14 cellular contexts compared by ENCODE assay signal in genomic region chr10:133142523-133143199, GRCh38. TPM values are rescaled to one million over a fixed set of nuclear protein-coding genes. Genes with fewer than 3 reads are reported as not detected.
DNase-seq lines count a peak whose midpoint lies in the region; ATAC-seq and TF ChIP-seq lines count a peak whose summit lies in the region.
"Had no signal": no experiment of that assay in that cellular context is flagged by ENCODE, and none has a peak within 500 bp of the region (broad histone marks: within the 10 kb centered on the region; RNA-seq: fewer than 3 reads in every experiment).

No MANE protein-coding gene starts in this region.

- H2BK12ac ChIP-seq in neuronal stem cell (ENCODE audit: low read length): no peak overlapping the region

- no peak for ATAC-seq in activated T-cell treated with anti-CD3 and anti-CD28 coated beads, Interleukin-2, amount 50 U/mL, for 4 hours
- no peak for ATAC-seq in activated naive CD8-positive, alpha-beta T cell treated with anti-CD3 and anti-CD28 coated beads, Interleukin-2, amount 50 U/mL, for 24 hours
- ATAC-seq: HCT116 had no signal

- peaks cover 44% of the 10 kb centered on the region for H3K27me3 Mint-ChIP-seq in activated T-cell treated with anti-CD3 and anti-CD28 coated beads, Interleukin-2, amount 50 U/mL, for 4 hours (ENCODE audit: low read depth)
- H3K27me3 Mint-ChIP-seq in glutamatergic neuron (ENCODE audit: unreplicated experiment): peaks cover 3% of the 10 kb centered on the region
- H3K27me3 Mint-ChIP-seq in activated naive CD8-positive, alpha-beta T cell treated with anti-CD3 and anti-CD28 coated beads, Interleukin-2, amount 50 U/mL, for 24 hours: peaks cover 34% of the 10 kb centered on the region

- no CpG with 5 or more reads among the region's 24 CpGs for WGBS in neuronal stem cell (ENCODE audit: extremely low coverage in 2 of 2, insufficient read length in 2 of 2, insufficient replicate concordance in 1 of 2), 2 donors

- no peak overlapping the region for H3K27ac ChIP-seq in neuronal stem cell (replicated peaks; ENCODE audit: low read length)

- no peak overlapping the region for H2BK120ac ChIP-seq in neuronal stem cell (ENCODE audit: low read depth, low read length)

- no peak overlapping the region for H3K4me2 ChIP-seq in neuronal stem cell (ENCODE audit: insufficient read depth, low read length, poor library complexity, severe bottlenecking)

- no peak overlapping the region for H3K4me3 Mint-ChIP-seq in activated T-cell treated with anti-CD3 and anti-CD28 coated beads, Interleukin-2, amount 50 U/mL, for 4 hours
- H3K4me3 Mint-ChIP-seq in glutamatergic neuron (ENCODE audit: unreplicated experiment): no peak overlapping the region
- no peak overlapping the region for H3K4me3 Mint-ChIP-seq in activated naive CD8-positive, alpha-beta T cell treated with anti-CD3 and anti-CD28 coated beads, Interleukin-2, amount 50 U/mL, for 24 hours

- peaks cover 9% of the 10 kb centered on the region for H3K4me1 Mint-ChIP-seq in activated T-cell treated with anti-CD3 and anti-CD28 coated beads, Interleukin-2, amount 50 U/mL, for 4 hours (ENCODE audit: low read depth)
- H3K4me1 Mint-ChIP-seq in glutamatergic neuron (ENCODE audit: low read depth, unreplicated experiment): peaks cover 7% of the 10 kb centered on the region
- peaks cover 7% of the 10 kb centered on the region for H3K4me1 Mint-ChIP-seq in activated naive CD8-positive, alpha-beta T cell treated with anti-CD3 and anti-CD28 coated beads, Interleukin-2, amount 50 U/mL, for 24 hours

- peak overlapping the region; percentile 22 for H2BK15ac ChIP-seq in neuronal stem cell (ENCODE audit: low read length)

- H4K91ac ChIP-seq in neuronal stem cell (ENCODE audit: low read depth, low read length, poor library complexity): no peak overlapping the region

- no peak overlapping the region for H3K23ac ChIP-seq in neuronal stem cell (ENCODE audit: low read depth, low read length, poor library complexity)

- H3K27me3 ChIP-seq in H7 (ENCODE audit: control insufficient read depth, insufficient read depth, low read length) (no peaks in the 10 kb centered on the region), neuronal stem cell (ENCODE audit: control insufficient read depth in 3 of 3, insufficient read depth in 3 of 3, low read depth in 1 of 3, low read length in 3 of 3) (peaks cover 0 to 15% (median 0%) of the 10 kb centered on the region in 3 experiments)

- H2AFZ ChIP-seq in neuronal stem cell (ENCODE audit: low read length): no peak overlapping the region

- H3K36me3 ChIP-seq in H7 (replicated peaks; ENCODE audit: control insufficient read depth, insufficient read depth, low read length) (no peaks in the 10 kb centered on the region), neuronal stem cell (replicated peaks in 1 of 2; ENCODE audit: control insufficient read depth in 2 of 2, insufficient read depth in 2 of 2, low read length in 2 of 2) (no peaks in the 10 kb centered on the region)

- no peak overlapping the region for H2AK5ac ChIP-seq in neuronal stem cell (ENCODE audit: low read depth, low read length)

- no peak overlapping the region for H3K27ac Mint-ChIP-seq in glutamatergic neuron (ENCODE audit: unreplicated experiment)
- no peak overlapping the region for H3K27ac Mint-ChIP-seq in activated naive CD8-positive, alpha-beta T cell treated with anti-CD3 and anti-CD28 coated beads, Interleukin-2, amount 50 U/mL, for 24 hours

- no peaks in the 10 kb centered on the region for H3K79me1 ChIP-seq in neuronal stem cell (ENCODE audit: low read depth, low read length)

- peak; percentile 5 for DNase-seq in activated T-cell treated with anti-CD3 and anti-CD28 coated beads, Interleukin-2, amount 50 U/mL, for 1 hour
- DNase-seq in activated T-cell treated with anti-CD3 and anti-CD28 coated beads, Interleukin-2, amount 50 U/mL, for 4 hours: no peak
- DNase-seq in H7 (peak; percentile 35), glutamatergic neuron (peak; percentile 13), neuronal stem cell (ENCODE audit: low spot score) (no peak), NCI-H1105 treated with DMSO at 0.1 percent for 48 hours (lab: John Stamatoyannopoulos, UW) (no peak)
- DNase-seq in activated naive CD8-positive, alpha-beta T cell treated with anti-CD3 and anti-CD28 coated beads, Interleukin-2, amount 50 U/mL, for 24 hours: no peak
- DNase-seq in effector CD8-positive, alpha-beta T cell (lab: John Stamatoyannopoulos, UW): no peak
- DNase-seq: IMR-90, NCI-H146, NCI-H2081 treated with DMSO at 0.1 percent for 48 hours, NCI-H524 had no signal

- no peaks in the 10 kb centered on the region for H3K36me3 Mint-ChIP-seq in activated T-cell treated with anti-CD3 and anti-CD28 coated beads, Interleukin-2, amount 50 U/mL, for 4 hours (ENCODE audit: insufficient read depth)
- H3K36me3 Mint-ChIP-seq in glutamatergic neuron (ENCODE audit: unreplicated experiment): peaks cover 4% of the 10 kb centered on the region
- H3K36me3 Mint-ChIP-seq in activated naive CD8-positive, alpha-beta T cell treated with anti-CD3 and anti-CD28 coated beads, Interleukin-2, amount 50 U/mL, for 24 hours (ENCODE audit: low read depth): no peaks in the 10 kb centered on the region

- no peak overlapping the region for H3K14ac ChIP-seq in neuronal stem cell (ENCODE audit: low read length)

- H3K4me3 ChIP-seq in H7 (ENCODE audit: insufficient read depth, low read depth, low read length) (no peak overlapping the region), neuronal stem cell (ENCODE audit: low read length in 2 of 2) (no peak overlapping the region)

- peaks cover 5% of the 10 kb centered on the region for H3K9me3 Mint-ChIP-seq in activated T-cell treated with anti-CD3 and anti-CD28 coated beads, Interleukin-2, amount 50 U/mL, for 4 hours
- peaks cover 1% of the 10 kb centered on the region for H3K9me3 Mint-ChIP-seq in glutamatergic neuron (ENCODE audit: unreplicated experiment)
- peaks cover 5% of the 10 kb centered on the region for H3K9me3 Mint-ChIP-seq in activated naive CD8-positive, alpha-beta T cell treated with anti-CD3 and anti-CD28 coated beads, Interleukin-2, amount 50 U/mL, for 24 hours

- H3K9ac ChIP-seq in neuronal stem cell (ENCODE audit: low read depth, low read length, poor library complexity): no peak overlapping the region

- peaks cover 8 to 24% of the 10 kb centered on the region in 2 donors for H3K4me1 ChIP-seq in neuronal stem cell (ENCODE audit: control insufficient read depth in 2 of 2, insufficient read depth in 1 of 2, low read depth in 1 of 2, low read length in 2 of 2)

- no peak overlapping the region for H3K4ac ChIP-seq in neuronal stem cell (ENCODE audit: low read length)

- H2BK5ac ChIP-seq in neuronal stem cell (ENCODE audit: low read length): no peak overlapping the region

- no peak overlapping the region for H4K8ac ChIP-seq in neuronal stem cell (ENCODE audit: low read depth, low read length)

- H3K9me3 ChIP-seq in neuronal stem cell (replicated peaks in 1 of 2; ENCODE audit: control insufficient read depth in 2 of 2, insufficient read depth in 1 of 2, low read depth in 1 of 2, low read length in 2 of 2): peaks cover 0 to 2% of the 10 kb centered on the region in 2 donors

- no peak for TF ChIP-seq CTCF in glutamatergic neuron (IDR thresholded peaks at IDR 0.05; ENCODE audit: partially characterized antibody, unreplicated experiment)

- no peak overlapping the region for H3K18ac ChIP-seq in neuronal stem cell (ENCODE audit: low read length)

RNA-seq across cellular contexts. Expression of gene KNDC1, which starts 17.4 kb away (rescaled TPM):
- total RNA-seq in activated T-cell treated with anti-CD3 and anti-CD28 coated beads, Interleukin-2, amount 50 U/mL, for 4 hours: under 1 TPM in 1 of 3 donors, not detected in 2; 0.05 TPM
- total RNA-seq in H7 (2014; rRNA removed; shearing (Covaris generic)): 13.7 and 16.7 TPM in 2 replicates
- total RNA-seq in glutamatergic neuron (ENCODE audit: unreplicated experiment): 7.4 TPM
- 6.4 TPM for polyA plus RNA-seq in neuronal stem cell (2013, experiment 1 of 2)
- 6.1 TPM for polyA plus RNA-seq in neuronal stem cell (2013, experiment 2 of 2)

RNA-seq across cellular contexts. Expression of gene ADGRA1, which starts 54.9 kb away (rescaled TPM):
- total RNA-seq in activated T-cell treated with anti-CD3 and anti-CD28 coated beads, Interleukin-2, amount 50 U/mL, for 4 hours: not detected
- 0.37 and 0.62 TPM in 2 replicates for total RNA-seq in H7 (2014; rRNA removed; shearing (Covaris generic))
- 9.1 TPM for total RNA-seq in glutamatergic neuron (ENCODE audit: unreplicated experiment)
- polyA plus RNA-seq in neuronal stem cell (2013, experiment 1 of 2): 0.08 TPM
- polyA plus RNA-seq in neuronal stem cell (2013, experiment 2 of 2): 0.07 TPM
- total RNA-seq: Caco-2, IMR-90 had no signal
- polyA plus RNA-seq: IMR-90 had no signal

Comparison
In these comparisons a context has a peak if more than half of its experiments do, and no peak if none do; other contexts are left out.
1. DNase-seq: peak in activated T-cell treated with anti-CD3 and anti-CD28 coated beads, Interleukin-2, amount 50 U/mL, for 1 hour (single experiment), H7 (single experiment) and glutamatergic neuron (single experiment); none in activated T-cell treated with anti-CD3 and anti-CD28 coated beads, Interleukin-2, amount 50 U/mL, for 4 hours (single experiment), neuronal stem cell (single experiment), activated naive CD8-positive, alpha-beta T cell treated with anti-CD3 and anti-CD28 coated beads, Interleukin-2, amount 50 U/mL, for 24 hours (single experiment), effector CD8-positive, alpha-beta T cell (single experiment) and NCI-H1105 treated with DMSO at 0.1 percent for 48 hours (single experiment).